22 cellular contexts compared by ENCODE assay signal in the genomic region with DNA sequence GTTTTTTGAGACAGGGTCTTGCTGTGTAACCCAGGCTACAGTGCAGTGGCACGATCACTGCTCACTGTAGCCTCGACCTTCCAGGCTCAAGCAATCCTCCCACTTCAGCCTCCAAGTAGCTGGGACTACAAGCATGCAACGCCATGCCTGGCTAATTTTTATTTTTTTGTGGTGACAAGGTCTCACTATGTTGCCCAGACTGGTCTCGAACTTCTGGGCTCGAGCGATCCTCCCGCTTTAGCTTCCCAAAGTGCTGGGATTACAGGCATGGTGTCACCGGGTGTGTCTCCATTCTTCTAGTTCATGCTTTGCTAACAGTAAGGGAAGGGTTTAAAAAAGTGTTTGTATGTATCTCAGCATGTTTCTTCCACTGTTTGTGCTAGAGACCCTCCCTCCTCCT.
DNase-seq lines count a peak whose midpoint lies in the region; ATAC-seq, FAIRE-seq and TF ChIP-seq lines count a peak whose summit lies in the region.
"Had no signal": no experiment of that assay in that cellular context is flagged by ENCODE, and none has a peak within 500 bp of the region (broad histone marks: within the 10 kb centered on the region; RNA-seq: fewer than 3 reads in every experiment).

No MANE protein-coding gene starts in this region.

- TF ChIP-seq CTCF in CD14-positive monocyte (IDR thresholded peaks at IDR 0.05) = no peak

- ATAC-seq in esophagus mucosa = peak; percentile 34
- ATAC-seq: activated CD8-positive, alpha-beta T cell treated with anti-CD3 and anti-CD28 coated beads, Interleukin-2, amount 10 ng/mL, durations not matched to agents 7 days and 5 days; stimulated activated memory B cell treated with anti-CD40 and anti-IgM and Interleukin-4, amounts not matched to agents 10 μg/mL and 1 μg/mL and 100 μg/mL, for 72 hours had no signal

- FAIRE-seq in HTR-8/SVneo (lab: Jason Lieb, UNC) = peak; percentile 62
- FAIRE-seq: frontal cortex had no signal

- intact Hi-C loops in CD14-positive monocyte (cut with micrococcal nuclease) = loop anchor here (5.0 to 10.0 kb wide), 5 partner anchors 34 to 102 kb away; a partner anchor contains a TSS

- DNase-seq in CD14-positive monocyte (ENCODE audit: low spot score) = no peak
- no peak for DNase-seq in HTR-8/SVneo (ENCODE audit: insufficient read length, low spot score)
- no peak for DNase-seq in SHP77 treated with DMSO at 0.1 percent for 48 hours (lab: John Stamatoyannopoulos, UW)
- no peak for DNase-seq in stimulated activated naive CD4-positive, alpha-beta T cell treated with Interleukin-2 at 50 U/mL for 16 hours (lab: John Stamatoyannopoulos, UW)
- no peak for DNase-seq in central memory CD4-positive, alpha-beta T cell
- no peak for DNase-seq in midbrain (lab: John Stamatoyannopoulos, UW)
- DNase-seq: activated CD8-positive, alpha-beta T cell treated with anti-CD3 and anti-CD28 coated beads, Interleukin-2, amount 10 ng/mL, durations not matched to agents 7 days and 5 days; activated naive CD8-positive, alpha-beta T cell treated with anti-CD3 and anti-CD28 coated beads, Interleukin-2, amount 10 ng/mL, durations not matched to agents 7 days and 5 days; activated T-cell treated with anti-CD3 and anti-CD28 coated beads, Interleukin-2, amount 50 U/mL, for 48 hours; dorsolateral prefrontal cortex; NCI-H1105 treated with DMSO at 0.1 percent for 48 hours; NCI-H2107; NCI-H526; retina; WERI-Rb-1 had no signal

- peaks cover 0 to 9% (median 2%) of the 10 kb centered on the region in 3 donors for H3K4me1 ChIP-seq in skeletal muscle tissue (ENCODE audit: control insufficient read depth in 3 of 3, insufficient read depth in 3 of 3, low read length in 3 of 3)

- peaks cover 42% of the 10 kb centered on the region for H3K4me1 Mint-ChIP-seq in CD14-positive monocyte

- H3K27ac ChIP-seq in skeletal muscle tissue (ENCODE audit: low read depth, low read length) = peak overlapping the region; percentile 38
- H3K27ac ChIP-seq: epithelial cell of prostate, WERI-Rb-1 had no signal

- no peak overlapping the region for H3K9ac ChIP-seq in skeletal muscle tissue (ENCODE audit: low read depth in 1 of 3, low read length in 3 of 3)

- H3K27me3 Mint-ChIP-seq in CD14-positive monocyte (ENCODE audit: low read depth in 3 of 3) = peaks cover 0 to 2% (median 2%) of the 10 kb centered on the region in 3 donors
- H3K27me3 Mint-ChIP-seq: activated naive CD8-positive, alpha-beta T cell treated with anti-CD3 and anti-CD28 coated beads, Interleukin-2, amount 10 ng/mL, durations not matched to agents 7 days and 5 days; stimulated activated memory B cell treated with anti-CD40 and anti-IgM and Interleukin-4, amounts not matched to agents 10 μg/mL and 1 μg/mL and 100 μg/mL, for 72 hours had no signal

- no peaks in the 10 kb centered on the region for H3K9me3 Mint-ChIP-seq in CD14-positive monocyte
- H3K9me3 Mint-ChIP-seq: activated naive CD8-positive, alpha-beta T cell treated with anti-CD3 and anti-CD28 coated beads, Interleukin-2, amount 10 ng/mL, durations not matched to agents 7 days and 5 days; brain; stimulated activated memory B cell treated with anti-CD40 and anti-IgM and Interleukin-4, amounts not matched to agents 10 μg/mL and 1 μg/mL and 100 μg/mL, for 72 hours; T-helper 1 cell treated with Interleukin-12 subunit alpha and Interleukin-12 subunit beta and Interleukin-4 antibody, amounts not matched to agents 30 μg/mL and 1 μg/mL, for 36 hours had no signal

- peak overlapping the region; percentile 92 to 99 (median 95) for H3K27ac Mint-ChIP-seq in CD14-positive monocyte
- H3K27ac Mint-ChIP-seq: activated CD8-positive, alpha-beta T cell treated with anti-CD3 and anti-CD28 coated beads, Interleukin-2, amount 10 ng/mL, durations not matched to agents 7 days and 5 days; activated naive CD8-positive, alpha-beta T cell treated with anti-CD3 and anti-CD28 coated beads, Interleukin-2, amount 10 ng/mL, durations not matched to agents 7 days and 5 days; stimulated activated memory B cell treated with anti-CD40 and anti-IgM and Interleukin-4, amounts not matched to agents 10 μg/mL and 1 μg/mL and 100 μg/mL, for 72 hours; T-helper 1 cell treated with Interleukin-12 subunit alpha and Interleukin-12 subunit beta and Interleukin-4 antibody, amounts not matched to agents 30 μg/mL and 1 μg/mL, for 36 hours had no signal

- H3K36me3 Mint-ChIP-seq in CD14-positive monocyte = peaks cover 29 to 30% of the 10 kb centered on the region in 2 donors

- H3K4me3 Mint-ChIP-seq in CD14-positive monocyte = peak overlapping the region; percentile 47 to 65
- H3K4me3 Mint-ChIP-seq: activated CD8-positive, alpha-beta T cell treated with anti-CD3 and anti-CD28 coated beads, Interleukin-2, amount 10 ng/mL, durations not matched to agents 7 days and 5 days; activated naive CD8-positive, alpha-beta T cell treated with anti-CD3 and anti-CD28 coated beads, Interleukin-2, amount 10 ng/mL, durations not matched to agents 7 days and 5 days; brain; stimulated activated memory B cell treated with anti-CD40 and anti-IgM and Interleukin-4, amounts not matched to agents 10 μg/mL and 1 μg/mL and 100 μg/mL, for 72 hours; T-helper 1 cell treated with Interleukin-12 subunit alpha and Interleukin-12 subunit beta and Interleukin-4 antibody, amounts not matched to agents 30 μg/mL and 1 μg/mL, for 36 hours had no signal

- H3K9me3 ChIP-seq in skeletal muscle tissue (ENCODE audit: control insufficient read depth in 3 of 3, low read length in 3 of 3) = no peaks in the 10 kb centered on the region

- no peaks in the 10 kb centered on the region for H3K27me3 ChIP-seq in skeletal muscle tissue (ENCODE audit: control insufficient read depth in 3 of 3, insufficient read depth in 3 of 3, low read length in 3 of 3)
- H3K27me3 ChIP-seq: dorsolateral prefrontal cortex had no signal

- no peak overlapping the region for H3K4me3 ChIP-seq in skeletal muscle tissue (ENCODE audit: low read length in 3 of 3)
- H3K4me3 ChIP-seq: dorsolateral prefrontal cortex had no signal

- peaks cover 1 to 9% (median 6%) of the 10 kb centered on the region in 3 donors for H3K36me3 ChIP-seq in skeletal muscle tissue (ENCODE audit: control insufficient read depth in 3 of 3, insufficient read depth in 3 of 3, low read length in 3 of 3)
